In the genomic region with DNA sequence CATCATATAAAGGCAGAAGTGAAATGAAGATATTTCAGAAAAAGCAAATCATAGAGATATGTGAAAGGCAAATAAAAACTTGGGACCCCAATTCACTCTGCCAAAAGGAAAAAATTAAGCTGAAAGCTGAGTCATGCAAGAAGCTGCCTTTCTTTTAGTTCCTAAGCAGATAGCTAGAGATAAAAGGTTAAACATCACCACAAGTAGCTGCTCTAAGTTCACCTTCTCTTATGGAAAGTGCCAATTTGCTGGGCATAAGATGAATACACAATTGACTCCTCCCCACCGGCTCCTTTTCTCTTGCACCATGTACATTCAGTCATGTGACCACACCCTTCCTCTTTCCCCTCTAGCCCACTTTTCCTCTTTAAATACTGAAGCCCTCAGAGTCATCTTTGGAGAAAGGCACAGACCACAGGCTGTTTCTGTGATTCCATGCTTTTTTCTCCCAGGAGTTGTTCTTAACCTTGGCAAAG, we compare ENCODE assay signal across 20 cellular contexts. TPM values are rescaled to one million over a fixed set of nuclear protein-coding genes. Genes with fewer than 3 reads are reported as not detected.
DNase-seq lines count a peak whose midpoint lies in the region; ATAC-seq, FAIRE-seq and TF ChIP-seq lines count a peak whose summit lies in the region.
"Had no signal": no experiment of that assay in that cellular context is flagged by ENCODE, and none has a peak within 500 bp of the region (broad histone marks: within the 10 kb centered on the region; RNA-seq: fewer than 3 reads in every experiment).

No MANE protein-coding gene starts in this region.

- H3K4me1 ChIP-seq in HepG2 (ENCODE audit: insufficient read depth, low read length) = peaks cover 10% of the 10 kb centered on the region; the same call in 1 of the 2 replicates
- no peaks in the 10 kb centered on the region for H3K4me1 ChIP-seq in right lobe of liver
- H3K4me1 ChIP-seq in K562 (replicated peaks in 1 of 2; ENCODE audit: control insufficient read depth in 2 of 2, insufficient read depth in 2 of 2, low read length in 2 of 2) = peaks cover 0 to 12% of the 10 kb centered on the region in 2 experiments; a peak in 4 of 5 replicates
- peaks cover 0 to 5% of the 10 kb centered on the region in 2 donors for H3K4me1 ChIP-seq in uterus
- H3K4me1 ChIP-seq: BE2C had no signal

- DNase-seq in HepG2 (ENCODE audit: low spot score) = no peak
- no peak for DNase-seq in right lobe of liver
- peak; percentile 36 for DNase-seq in NOMO-1 treated with DMSO at 0.1 percent for 48 hours (lab: John Stamatoyannopoulos, UW; ENCODE audit: unreplicated experiment)
- no peak for DNase-seq in K562 (ENCODE audit: extremely low read depth in 1 of 4, low spot score in 3 of 4)
- DNase-seq in uterus = no peak
- DNase-seq in frontal cortex (ENCODE audit: low spot score in 2 of 2) = no peak
- no peak for DNase-seq in COLO829 (ENCODE audit: low spot score)
- DNase-seq: BE2C, DMS79, NCI-H1048, NCI-H1417 treated with DMSO at 0.1 percent for 48 hours, NCI-H187, NCI-H2107, NCI-H446 treated with DMSO at 0.1 percent for 48 hours, NCI-H526 treated with DMSO at 0.1 percent for 48 hours, Peyer's patch had no signal

- TF ChIP-seq EP300 in HepG2 (IDR thresholded peaks at IDR 0.05; ENCODE audit: low read depth in 2 of 2, low read length in 2 of 2) (no peak), HepG2 (CRISPR knock-in tag; IDR thresholded peaks at IDR 0.05; ENCODE audit: borderline replicate concordance) (no peak), K562 (IDR thresholded peaks at IDR 0.05; ENCODE audit: low read length) (no peak)

- H3K27ac ChIP-seq in HepG2 (ENCODE audit: extremely low read length, insufficient read depth, low read length) (no peak overlapping the region), right lobe of liver (no peak overlapping the region), K562 (ENCODE audit: extremely low read depth, low read depth, low read length) (no peak overlapping the region), uterus (no peak overlapping the region)
- H3K27ac ChIP-seq: KMS-11, Peyer's patch, SJSA1 had no signal

- TF ChIP-seq CTCF in HepG2 (CRISPR knock-in tag; IDR thresholded peaks at IDR 0.05) = no peak
- no peak for TF ChIP-seq CTCF in right lobe of liver (IDR thresholded peaks at IDR 0.05)
- TF ChIP-seq CTCF in K562 (IDR thresholded peaks at IDR 0.05 in 2 of 3, conservative IDR thresholded peaks at IDR 0.05 in 1 of 3; ENCODE audit: insufficient read depth in 2 of 3, low read depth in 1 of 3, low read length in 3 of 3) = no peak
- TF ChIP-seq CTCF in uterus (IDR thresholded peaks at IDR 0.05) = no peak

- CTCF ChIA-PET in HepG2 (lab: Yijun Ruan, JAX; ENCODE audit: low intra/inter-chr PET ratio, low total read pairs) (no interaction called here), K562 (lab: Yijun Ruan, JAX; ENCODE audit: low intra/inter-chr PET ratio) (no interaction called here)

- intact Hi-C loops in HepG2 (cut with micrococcal nuclease; ENCODE audit: unreplicated experiment) (no loop called here), right lobe of liver (cut with DNase I) (no loop called here), K562 (cut with micrococcal nuclease) (no loop called here), uterus (cut with DNase I; ENCODE audit: low total_unique reads) (no loop called here)

- BruUV-seq in HepG2 (replicated peaks; lab: Mats Ljungman, UMichigan) (no TSS peak), K562 (replicated peaks; lab: Mats Ljungman, UMichigan) (no TSS peak)

- peaks cover 36% of the 10 kb centered on the region for H3K9me3 ChIP-seq in HepG2 (ENCODE audit: low read length)
- H3K9me3 ChIP-seq in right lobe of liver = peaks cover 0 to 3% (median 0%) of the 10 kb centered on the region in 4 donors
- peaks cover 26% of the 10 kb centered on the region for H3K9me3 ChIP-seq in K562 (replicated peaks; ENCODE audit: control insufficient read depth, insufficient read depth, low read depth, low read length)
- peaks cover 0 to 8% of the 10 kb centered on the region in 2 donors for H3K9me3 ChIP-seq in uterus

- no peaks in the 10 kb centered on the region for H3K36me3 ChIP-seq in HepG2 (replicated peaks in 1 of 2; ENCODE audit: control insufficient read depth in 1 of 2, insufficient read depth in 2 of 2, low read length in 2 of 2)
- no peaks in the 10 kb centered on the region for H3K36me3 ChIP-seq in right lobe of liver
- no peaks in the 10 kb centered on the region for H3K36me3 ChIP-seq in K562 (ENCODE audit: control insufficient read depth, insufficient read depth, low read length)
- no peaks in the 10 kb centered on the region for H3K36me3 ChIP-seq in uterus
- H3K36me3 ChIP-seq: Peyer's patch had no signal

- in situ Hi-C loops in HepG2 (cut with HindIII; ENCODE audit: extremely low pct_ligation_motif_present, low pct_unique_long_range_greater_than_20kb) (no loop called here), K562 (cut with MboI) (no loop called here)

- H3K27me3 ChIP-seq in HepG2 (ENCODE audit: control insufficient read depth in 1 of 2, insufficient read depth in 2 of 2, low read length in 2 of 2) (no peaks in the 10 kb centered on the region), right lobe of liver (no peaks in the 10 kb centered on the region), K562 (ENCODE audit: control insufficient read depth in 2 of 2, insufficient read depth in 2 of 2, low read length in 2 of 2) (no peaks in the 10 kb centered on the region), uterus (no peaks in the 10 kb centered on the region)
- H3K27me3 ChIP-seq: BE2C, Peyer's patch, SJSA1 had no signal

- TF ChIP-seq POLR2A in HepG2 (IDR thresholded peaks at IDR 0.05; ENCODE audit: insufficient read depth in 1 of 2, low read depth in 2 of 2, low read length in 2 of 2) = no peak
- no peak for TF ChIP-seq POLR2A in right lobe of liver (IDR thresholded peaks at IDR 0.05)
- TF ChIP-seq POLR2A in K562 (conservative IDR thresholded peaks at IDR 0.05) = no peak
- no peak for TF ChIP-seq POLR2A in uterus (IDR thresholded peaks at IDR 0.05)

- H4K20me1 ChIP-seq in HepG2 (ENCODE audit: insufficient read depth, low read length) (no peaks in the 10 kb centered on the region), K562 (replicated peaks; ENCODE audit: control insufficient read depth, insufficient read depth, low read length) (no peaks in the 10 kb centered on the region)

- no peaks in the 10 kb centered on the region for H3K79me2 ChIP-seq in HepG2 (ENCODE audit: insufficient read depth, low read length)
- H3K79me2 ChIP-seq in K562 (ENCODE audit: control insufficient read depth, insufficient read depth, low read length) = peaks cover 7% of the 10 kb centered on the region; the same call in 2 of the 3 replicates

- POLR2A ChIA-PET in HepG2 (lab: Yijun Ruan, JAX) = no interaction called here
- POLR2A ChIA-PET in K562 (lab: Yijun Ruan, JAX) = interaction anchor here (1.5 kb wide), 1 partner anchor 32 kb away, joined by 3 read pairs; no protein-coding TSS in a partner anchor

- TF ChIP-seq RAD21 in HepG2 (CRISPR knock-in tag; IDR thresholded peaks at IDR 0.05) = no peak
- TF ChIP-seq RAD21 in K562 (CRISPR knock-in tag; conservative IDR thresholded peaks at IDR 0.05 in 1 of 2, IDR thresholded peaks at IDR 0.05 in 1 of 2) = no peak

- H3K9ac ChIP-seq in HepG2 (ENCODE audit: insufficient read depth, low read depth, low read length) (no peak overlapping the region), K562 (ENCODE audit: insufficient read depth in 1 of 2, low read depth in 2 of 2, low read length in 2 of 2) (no peak overlapping the region)
- H3K9ac ChIP-seq: KMS-11 had no signal

- H3K4me2 ChIP-seq in HepG2 (ENCODE audit: low read depth, low read length) (no peak overlapping the region), K562 (ENCODE audit: insufficient read depth, low read length) (no peak overlapping the region)
- H3K4me2 ChIP-seq: KMS-11 had no signal

- no peak for ATAC-seq in HepG2
- no peak for ATAC-seq in right lobe of liver
- ATAC-seq in K562 = no peak
- ATAC-seq: HCT116 had no signal

- FAIRE-seq in HepG2 (lab: Jason Lieb, UNC) (no peak), K562 (lab: Jason Lieb, UNC) (no peak), frontal cortex (lab: Jason Lieb, UNC) (no peak)
- FAIRE-seq: H1 had no signal

- H2AFZ ChIP-seq in HepG2 (ENCODE audit: low read length) (no peak overlapping the region), K562 (ENCODE audit: low read depth, low read length) (no peak overlapping the region)

- H3K4me3 ChIP-seq in HepG2 (replicated peaks in 1 of 3; ENCODE audit: insufficient read depth in 1 of 3, low read depth in 2 of 3, low read length in 3 of 3) = no peak overlapping the region
- H3K4me3 ChIP-seq in right lobe of liver = no peak overlapping the region
- H3K4me3 ChIP-seq in K562 = no peak overlapping the region
- no peak overlapping the region for H3K4me3 ChIP-seq in uterus
- H3K4me3 ChIP-seq: Peyer's patch, SJSA1 had no signal

- 37% methylated on average over 1 of the region's 1 CpG for WGBS in HepG2 (ENCODE audit: low lambda C conversion rate)
- 75% methylated on average over 1 of the region's 1 CpG for WGBS in right lobe of liver (ENCODE audit: insufficient coverage, low coverage, low lambda C conversion rate, missing lambda C conversion rate)
- 29% methylated on average over 1 of the region's 1 CpG for WGBS in K562 (ENCODE audit: insufficient coverage, low coverage, missing lambda C conversion rate)

- no peaks in the 10 kb centered on the region for H3K9me1 ChIP-seq in K562 (ENCODE audit: control insufficient read depth, insufficient read depth, low read length)

RNA-seq across cellular contexts. Expression of gene SUMO3, which starts 5.4 kb away (rescaled TPM):
- total RNA-seq in HepG2 (2016; rRNA removed; fragmentation: Illumina TruSeq; extraction: Trizol) = 92.4 and 111 TPM in 2 replicates
- 75.4 and 89.7 TPM in 2 replicates for total RNA-seq in HepG2 (2016; cell fraction: cytosol; rRNA removed; fragmentation: Illumina TruSeq; extraction: Trizol; ENCODE audit: low read depth)
- 95.7 and 103 TPM in 2 replicates for total RNA-seq in HepG2 (2016; cell fraction: insoluble cytoplasmic fraction; rRNA removed; fragmentation: Illumina TruSeq; extraction: Trizol)
- total RNA-seq in HepG2 (2016; cell fraction: membrane; rRNA removed; fragmentation: Illumina TruSeq; extraction: Trizol) = 169 and 187 TPM in 2 replicates
- 37.2 and 43.4 TPM in 2 replicates for total RNA-seq in HepG2 (2016; cell fraction: nucleus; rRNA removed; fragmentation: Illumina TruSeq; extraction: Trizol)
- polyA plus RNA-seq in HepG2 (2011; rRNA removed) = 46.6 and 51.4 TPM in 2 replicates
- 69.8 and 78.7 TPM in 2 replicates for polyA plus RNA-seq in HepG2 (2011; cell fraction: cytosol; rRNA removed)
- polyA plus RNA-seq in HepG2 (2011; cell fraction: nucleus; rRNA removed) = 23.1 and 24.9 TPM in 2 replicates
- 80.3 and 83.9 TPM in 2 replicates for polyA plus RNA-seq in HepG2 (2012)
- polyA plus RNA-seq in HepG2 (2016; cell fraction: cytosol; fragmentation: Illumina TruSeq; extraction: Trizol; ENCODE audit: low read depth) = 129 and 158 TPM in 2 replicates
- 154 and 159 TPM in 2 replicates for polyA plus RNA-seq in HepG2 (2016; cell fraction: insoluble cytoplasmic fraction; fragmentation: Illumina TruSeq; extraction: Trizol; ENCODE audit: low read depth)
- 228 and 251 TPM in 2 replicates for polyA plus RNA-seq in HepG2 (2016; cell fraction: membrane; fragmentation: Illumina TruSeq; extraction: Trizol; ENCODE audit: low read depth)
- 69.6 and 74.5 TPM in 2 replicates for polyA plus RNA-seq in HepG2 (2016; cell fraction: nucleus; fragmentation: Illumina TruSeq; extraction: Trizol; ENCODE audit: insufficient read depth, low read depth)
- polyA minus RNA-seq in HepG2 (2011; rRNA and poly(A)+ RNA removed; ENCODE audit: low replicate concordance) = 52.3 and 76.3 TPM in 2 replicates
- 36.4 and 40.4 TPM in 2 replicates for polyA minus RNA-seq in HepG2 (2011; cell fraction: cytosol; rRNA and poly(A)+ RNA removed)
- 19.8 and 23.2 TPM in 2 replicates for polyA minus RNA-seq in HepG2 (2011; cell fraction: nucleus; rRNA and poly(A)+ RNA removed)
- 10 to 100 TPM; 33.4 to 41.2 (median 36.6) TPM for total RNA-seq in right lobe of liver
- 32.4 and 33.2 TPM in 2 replicates for total RNA-seq in K562 (2011; cell fraction: chromatin; rRNA removed; ENCODE audit: low replicate concordance)
- 27.5 and 32.6 TPM in 2 replicates for total RNA-seq in K562 (2011; cell fraction: nucleolus; rRNA removed)
- 42.5 and 55.7 TPM in 2 replicates for total RNA-seq in K562 (2011; cell fraction: nucleoplasm; rRNA removed)
- total RNA-seq in K562 (2014; rRNA removed) = 95.2 and 118 TPM in 2 replicates
- 101 TPM in 2 replicates for total RNA-seq in K562 (2014; rRNA removed; fragmentation: Illumina TruSeq; extraction: Trizol)
- total RNA-seq in K562 (2015; rRNA removed; fragmentation: Illumina TruSeq; extraction: Trizol) = 111 and 113 TPM in 2 replicates
- 120 TPM in 2 replicates for total RNA-seq in K562 (2021)
- 110 and 128 TPM in 2 replicates for polyA plus RNA-seq in K562 (2011; rRNA removed)
- 132 and 183 TPM in 2 replicates for polyA plus RNA-seq in K562 (2011; cell fraction: cytosol; rRNA removed)
- polyA plus RNA-seq in K562 (2011; cell fraction: nucleus; rRNA removed) = 41.4 and 52.1 TPM in 2 replicates
- 95.3 and 142 TPM in 2 replicates for polyA plus RNA-seq in K562 (2012)
- polyA plus RNA-seq in K562 (2014; fragmentation: Illumina TruSeq; extraction: Trizol) = 142 and 144 TPM in 2 replicates
- 10 to 100 TPM; 13.9 to 21.6 TPM for polyA plus RNA-seq in K562 (2014; fragmentation: Nextera tagmentation; extraction: Ambion mirVana)
- polyA plus RNA-seq in K562 (2014; rRNA removed) = 143 and 146 TPM in 2 replicates
- polyA minus RNA-seq in K562 (2011; rRNA and poly(A)+ RNA removed) = 105 and 120 TPM in 2 replicates
- 70.3 and 71.5 TPM in 2 replicates for polyA minus RNA-seq in K562 (2011; cell fraction: cytosol; rRNA and poly(A)+ RNA removed)
- 18.8 and 32.3 TPM in 2 replicates for polyA minus RNA-seq in K562 (2011; cell fraction: nucleus; rRNA and poly(A)+ RNA removed)
- 10 to 100 TPM; 62.6 to 88.4 (median 67.4) TPM for total RNA-seq in uterus
- 63.2 TPM for total RNA-seq in frontal cortex

RNA-seq across cellular contexts. Expression of gene UBE2G2, which starts 21.6 kb away (rescaled TPM):
- total RNA-seq in HepG2 (2016; rRNA removed; fragmentation: Illumina TruSeq; extraction: Trizol) (55.4 and 62.0 TPM in 2 replicates), right lobe of liver (10 to 100 TPM; 41.5 to 54.6 (median 49.9) TPM), K562 (2014; rRNA removed) (122 and 148 TPM in 2 replicates), K562 (2014; rRNA removed; fragmentation: Illumina TruSeq; extraction: Trizol) (109 and 112 TPM in 2 replicates), K562 (2015; rRNA removed; fragmentation: Illumina TruSeq; extraction: Trizol) (99.0 and 112 TPM in 2 replicates), K562 (2021) (131 and 140 TPM in 2 replicates), uterus (10 to 100 TPM; 38.4 to 75.1 (median 67.4) TPM), frontal cortex (39.9 TPM)
- 6.2 and 7.8 TPM in 2 replicates for total RNA-seq in HepG2 (2016; cell fraction: cytosol; rRNA removed; fragmentation: Illumina TruSeq; extraction: Trizol; ENCODE audit: low read depth)
- 55.6 and 59.2 TPM in 2 replicates for total RNA-seq in HepG2 (2016; cell fraction: insoluble cytoplasmic fraction; rRNA removed; fragmentation: Illumina TruSeq; extraction: Trizol)
- 24.1 and 25.4 TPM in 2 replicates for total RNA-seq in HepG2 (2016; cell fraction: membrane; rRNA removed; fragmentation: Illumina TruSeq; extraction: Trizol)
- 58.4 and 64.5 TPM in 2 replicates for total RNA-seq in HepG2 (2016; cell fraction: nucleus; rRNA removed; fragmentation: Illumina TruSeq; extraction: Trizol)
- polyA plus RNA-seq in HepG2 (2011; rRNA removed) (92.0 and 106 TPM in 2 replicates), K562 (2011; rRNA removed) (210 and 225 TPM in 2 replicates), K562 (2014; fragmentation: Illumina TruSeq; extraction: Trizol) (198 and 202 TPM in 2 replicates), K562 (2014; fragmentation: Nextera tagmentation; extraction: Ambion mirVana) (10 to 100 TPM; 47.5 to 74.3 TPM), K562 (2014; rRNA removed) (200 and 297 TPM in 2 replicates)
- polyA plus RNA-seq in HepG2 (2011; cell fraction: cytosol; rRNA removed) = 65.4 and 70.1 TPM in 2 replicates
- 159 and 211 TPM in 2 replicates for polyA plus RNA-seq in HepG2 (2011; cell fraction: nucleus; rRNA removed)
- polyA plus RNA-seq in HepG2 (2012) = 63.5 and 84.4 TPM in 2 replicates
- polyA plus RNA-seq in HepG2 (2016; cell fraction: cytosol; fragmentation: Illumina TruSeq; extraction: Trizol; ENCODE audit: low read depth) = 6.2 and 8.1 TPM in 2 replicates
- 70.2 and 76.6 TPM in 2 replicates for polyA plus RNA-seq in HepG2 (2016; cell fraction: insoluble cytoplasmic fraction; fragmentation: Illumina TruSeq; extraction: Trizol; ENCODE audit: low read depth)
- 18.6 and 20.2 TPM in 2 replicates for polyA plus RNA-seq in HepG2 (2016; cell fraction: membrane; fragmentation: Illumina TruSeq; extraction: Trizol; ENCODE audit: low read depth)
- polyA plus RNA-seq in HepG2 (2016; cell fraction: nucleus; fragmentation: Illumina TruSeq; extraction: Trizol; ENCODE audit: insufficient read depth, low read depth) = 135 and 144 TPM in 2 replicates
- 53.7 and 134 TPM in 2 replicates for polyA minus RNA-seq in HepG2 (2011; rRNA and poly(A)+ RNA removed; ENCODE audit: low replicate concordance)
- polyA minus RNA-seq in HepG2 (2011; cell fraction: cytosol; rRNA and poly(A)+ RNA removed) = 25.8 and 27.2 TPM in 2 replicates
- 110 and 138 TPM in 2 replicates for polyA minus RNA-seq in HepG2 (2011; cell fraction: nucleus; rRNA and poly(A)+ RNA removed)
- 217 and 395 TPM in 2 replicates for total RNA-seq in K562 (2011; cell fraction: chromatin; rRNA removed; ENCODE audit: low replicate concordance)
- total RNA-seq in K562 (2011; cell fraction: nucleolus; rRNA removed) = 127 and 140 TPM in 2 replicates
- 222 and 291 TPM in 2 replicates for total RNA-seq in K562 (2011; cell fraction: nucleoplasm; rRNA removed)
- 249 and 260 TPM in 2 replicates for polyA plus RNA-seq in K562 (2011; cell fraction: cytosol; rRNA removed)
- 234 and 303 TPM in 2 replicates for polyA plus RNA-seq in K562 (2011; cell fraction: nucleus; rRNA removed)
- polyA plus RNA-seq in K562 (2012) = 119 and 202 TPM in 2 replicates
- 146 and 179 TPM in 2 replicates for polyA minus RNA-seq in K562 (2011; rRNA and poly(A)+ RNA removed)
- polyA minus RNA-seq in K562 (2011; cell fraction: cytosol; rRNA and poly(A)+ RNA removed) = 83.5 and 87.6 TPM in 2 replicates
- polyA minus RNA-seq in K562 (2011; cell fraction: nucleus; rRNA and poly(A)+ RNA removed) = 115 and 148 TPM in 2 replicates

RNA-seq across cellular contexts. Expression of gene PTTG1IP, which starts 50.3 kb away (rescaled TPM):
- 89.4 and 161 TPM in 2 replicates for total RNA-seq in HepG2 (2016; rRNA removed; fragmentation: Illumina TruSeq; extraction: Trizol)
- 42.7 and 52.7 TPM in 2 replicates for total RNA-seq in HepG2 (2016; cell fraction: cytosol; rRNA removed; fragmentation: Illumina TruSeq; extraction: Trizol; ENCODE audit: low read depth)
- 93.0 and 159 TPM in 2 replicates for total RNA-seq in HepG2 (2016; cell fraction: insoluble cytoplasmic fraction; rRNA removed; fragmentation: Illumina TruSeq; extraction: Trizol)
- 72.6 and 73.1 TPM in 2 replicates for total RNA-seq in HepG2 (2016; cell fraction: membrane; rRNA removed; fragmentation: Illumina TruSeq; extraction: Trizol)
- total RNA-seq in HepG2 (2016; cell fraction: nucleus; rRNA removed; fragmentation: Illumina TruSeq; extraction: Trizol) = 137 and 161 TPM in 2 replicates
- 700 and 734 TPM in 2 replicates for polyA plus RNA-seq in HepG2 (2011; rRNA removed)
- 548 and 662 TPM in 2 replicates for polyA plus RNA-seq in HepG2 (2011; cell fraction: cytosol; rRNA removed)
- polyA plus RNA-seq in HepG2 (2011; cell fraction: nucleus; rRNA removed) = 529 and 555 TPM in 2 replicates
- polyA plus RNA-seq in HepG2 (2012) = 435 and 453 TPM in 2 replicates
- 22.2 and 24.3 TPM in 2 replicates for polyA plus RNA-seq in HepG2 (2016; cell fraction: cytosol; fragmentation: Illumina TruSeq; extraction: Trizol; ENCODE audit: low read depth)
- 90.0 and 95.3 TPM in 2 replicates for polyA plus RNA-seq in HepG2 (2016; cell fraction: insoluble cytoplasmic fraction; fragmentation: Illumina TruSeq; extraction: Trizol; ENCODE audit: low read depth)
- 47.9 and 49.9 TPM in 2 replicates for polyA plus RNA-seq in HepG2 (2016; cell fraction: membrane; fragmentation: Illumina TruSeq; extraction: Trizol; ENCODE audit: low read depth)
- 267 and 281 TPM in 2 replicates for polyA plus RNA-seq in HepG2 (2016; cell fraction: nucleus; fragmentation: Illumina TruSeq; extraction: Trizol; ENCODE audit: insufficient read depth, low read depth)
- polyA minus RNA-seq in HepG2 (2011; rRNA and poly(A)+ RNA removed; ENCODE audit: low replicate concordance) = 110 and 581 TPM in 2 replicates
- polyA minus RNA-seq in HepG2 (2011; cell fraction: cytosol; rRNA and poly(A)+ RNA removed) = 491 and 595 TPM in 2 replicates
- polyA minus RNA-seq in HepG2 (2011; cell fraction: nucleus; rRNA and poly(A)+ RNA removed) = 203 and 242 TPM in 2 replicates
- 100 to 1,000 TPM in 3 of 6 experiments, 10 to 100 TPM in 3; 54.3 to 195 (median 140) TPM for total RNA-seq in right lobe of liver
- total RNA-seq in K562 (2011; cell fraction: chromatin; rRNA removed; ENCODE audit: low replicate concordance) = 109 and 139 TPM in 2 replicates
- total RNA-seq in K562 (2011; cell fraction: nucleolus; rRNA removed) = 131 and 151 TPM in 2 replicates
- 146 and 174 TPM in 2 replicates for total RNA-seq in K562 (2011; cell fraction: nucleoplasm; rRNA removed)
- 85.4 and 97.6 TPM in 2 replicates for total RNA-seq in K562 (2014; rRNA removed)
- 65.7 and 66.2 TPM in 2 replicates for total RNA-seq in K562 (2014; rRNA removed; fragmentation: Illumina TruSeq; extraction: Trizol)
- 92.9 and 98.7 TPM in 2 replicates for total RNA-seq in K562 (2015; rRNA removed; fragmentation: Illumina TruSeq; extraction: Trizol)
- 99.3 and 99.5 TPM in 2 replicates for total RNA-seq in K562 (2021)
- 92.4 and 138 TPM in 2 replicates for polyA plus RNA-seq in K562 (2011; rRNA removed)
- 79.9 and 115 TPM in 2 replicates for polyA plus RNA-seq in K562 (2011; cell fraction: cytosol; rRNA removed)
- 69.1 and 123 TPM in 2 replicates for polyA plus RNA-seq in K562 (2011; cell fraction: nucleus; rRNA removed)
- polyA plus RNA-seq in K562 (2012) = 77.4 and 167 TPM in 2 replicates
- 77.0 and 77.8 TPM in 2 replicates for polyA plus RNA-seq in K562 (2014; fragmentation: Illumina TruSeq; extraction: Trizol)
- 1 to 10 TPM; 5.0 to 9.2 TPM for polyA plus RNA-seq in K562 (2014; fragmentation: Nextera tagmentation; extraction: Ambion mirVana)
- 82.4 and 86.9 TPM in 2 replicates for polyA plus RNA-seq in K562 (2014; rRNA removed)
- polyA minus RNA-seq in K562 (2011; rRNA and poly(A)+ RNA removed) = 54.1 and 70.2 TPM in 2 replicates
- polyA minus RNA-seq in K562 (2011; cell fraction: cytosol; rRNA and poly(A)+ RNA removed) = 69.1 and 114 TPM in 2 replicates
- 17.4 and 40.2 TPM in 2 replicates for polyA minus RNA-seq in K562 (2011; cell fraction: nucleus; rRNA and poly(A)+ RNA removed)
- total RNA-seq in uterus = 100 to 1,000 TPM; 108 to 202 (median 146) TPM
- 72.2 TPM for total RNA-seq in frontal cortex

Comparison
In these comparisons a context has a peak if more than half of its experiments do, and no peak if none do; other contexts are left out.
1. Of the 241 proteins assayed by ChIP-seq in both HepG2 and K562: peak only in HepG2: none; only in K562: ADNP, ATF7, MAFG, NFE2, PHB2, RAD51 and 4 more; in both: none; in neither: 227; mixed calls (peak in some experiments, not most) for 4.